ENCODE assay signal across 11 cellular contexts in genomic region chr18:36411745-36412168, GRCh38.
A peak's percentile ranks its signal among the peaks of the same experiment; 100 is the strongest.
DNase-seq lines count a peak whose midpoint lies in the region; ATAC-seq and TF ChIP-seq lines count a peak whose summit lies in the region.
"Had no signal": no experiment of that assay in that cellular context is flagged by ENCODE, and none has a peak within 500 bp of the region (broad histone marks: within the 10 kb centered on the region; RNA-seq: fewer than 3 reads in every experiment).

No MANE protein-coding gene starts in this region.

- no peak overlapping the region for H3K4me2 ChIP-seq in hepatocyte

- ATAC-seq in SK-N-SH treated with all-trans-retinoic acid at 6 μM for 48 hours, result peak; percentile 50; the same call in 2 of the 3 replicates
- no peak for ATAC-seq in T-helper 17 cell
- no peak for ATAC-seq in GM21825 (IDR thresholded peaks at IDR 0.05; ENCODE audit: unreplicated experiment)

- H3K4me1 Mint-ChIP-seq in T-helper 17 cell, result no peaks in the 10 kb centered on the region
- H3K4me1 Mint-ChIP-seq: activated naive CD4-positive, alpha-beta T cell treated with anti-CD3 and anti-CD28 coated beads, Interleukin-2, amount 10 ng/mL, durations not matched to agents 7 days and 5 days had no signal

- no peak overlapping the region for H2AFZ ChIP-seq in hepatocyte

- no peaks in the 10 kb centered on the region for H3K79me2 ChIP-seq in hepatocyte

- no peak overlapping the region for H3K4me3 Mint-ChIP-seq in T-helper 17 cell
- H3K4me3 Mint-ChIP-seq: activated naive CD4-positive, alpha-beta T cell treated with anti-CD3 and anti-CD28 coated beads, Interleukin-2, amount 10 ng/mL, durations not matched to agents 7 days and 5 days had no signal

- DNase-seq in DMS 273 treated with DMSO at 0.1 percent for 48 hours (lab: John Stamatoyannopoulos, UW) (peak; percentile 57), HT-29 (ENCODE audit: low spot score) (peak; percentile 20), iris pigment epithelial cell (ENCODE audit: low read depth) (peak; percentile 19), T-helper 17 cell (no peak), posterior vena cava (ENCODE audit: low spot score) (no peak), hepatocyte (ENCODE audit: low spot score) (no peak)
- DNase-seq: activated naive CD4-positive, alpha-beta T cell treated with anti-CD3 and anti-CD28 coated beads, Interleukin-2, amount 10 ng/mL, durations not matched to agents 7 days and 5 days; NCI-H2029 treated with DMSO at 0.1 percent for 48 hours; stomach had no signal

- no peak for TF ChIP-seq CTCF in hepatocyte (IDR thresholded peaks at IDR 0.05; ENCODE audit: poor library complexity)

- intact Hi-C loops in posterior vena cava (cut with DNase I), result no loop called here

- no peaks in the 10 kb centered on the region for H3K9me2 ChIP-seq in hepatocyte (replicated peaks; ENCODE audit: insufficient read depth)

- peaks cover 29% of the 10 kb centered on the region for H3K27me3 Mint-ChIP-seq in T-helper 17 cell

- no peaks in the 10 kb centered on the region for H3K36me3 Mint-ChIP-seq in T-helper 17 cell (ENCODE audit: low read depth)
- H3K36me3 Mint-ChIP-seq: activated naive CD4-positive, alpha-beta T cell treated with anti-CD3 and anti-CD28 coated beads, Interleukin-2, amount 10 ng/mL, durations not matched to agents 7 days and 5 days had no signal

- no peak overlapping the region for H3K27ac Mint-ChIP-seq in T-helper 17 cell
- H3K27ac Mint-ChIP-seq: activated naive CD4-positive, alpha-beta T cell treated with anti-CD3 and anti-CD28 coated beads, Interleukin-2, amount 10 ng/mL, durations not matched to agents 7 days and 5 days had no signal

- H3K9me3 ChIP-seq in T-helper 17 cell (ENCODE audit: control insufficient read depth, low read length, poor library complexity, severe bottlenecking), result no peaks in the 10 kb centered on the region
- H3K9me3 ChIP-seq in hepatocyte (ENCODE audit: low read depth), result no peaks in the 10 kb centered on the region
- H3K9me3 ChIP-seq: stomach had no signal

- no peaks in the 10 kb centered on the region for H3K27me3 ChIP-seq in hepatocyte
- H3K27me3 ChIP-seq: stomach had no signal

- no peak overlapping the region for H3K4me3 ChIP-seq in hepatocyte
- H3K4me3 ChIP-seq: stomach had no signal

- H4K20me1 ChIP-seq in hepatocyte (ENCODE audit: insufficient read depth, poor library complexity, severe bottlenecking), result no peaks in the 10 kb centered on the region

- WGBS in hepatocyte (ENCODE audit: low lambda C conversion rate, missing lambda C conversion rate), result 62% methylated on average over 3 of the region's 3 CpGs

- no peaks in the 10 kb centered on the region for H3K36me3 ChIP-seq in hepatocyte (replicated peaks; ENCODE audit: insufficient read depth, low read depth)
- H3K36me3 ChIP-seq: stomach had no signal

- H3K4me1 ChIP-seq in hepatocyte (ENCODE audit: insufficient read depth), result no peaks in the 10 kb centered on the region
- H3K4me1 ChIP-seq: stomach had no signal

- H3K27ac ChIP-seq in hepatocyte, result no peak overlapping the region
- H3K27ac ChIP-seq: stomach had no signal

TF ChIP-seq in SK-N-SH treated with all-trans-retinoic acid at 6 μM for 48 hours, 23 proteins besides CTCF, POLR2A, EP300 and RAD21:
- no peak for TF ChIP-seq TOX (CRISPR knock-in tag; IDR thresholded peaks at IDR 0.05; ENCODE audit: borderline replicate concordance)
- TF ChIP-seq ARNTL (CRISPR knock-in tag; IDR thresholded peaks at IDR 0.05; ENCODE audit: borderline replicate concordance, low read depth), result no peak
- no peak for TF ChIP-seq ZC3H10 (CRISPR knock-in tag; IDR thresholded peaks at IDR 0.05)
- TF ChIP-seq PPARA (CRISPR knock-in tag; IDR thresholded peaks at IDR 0.05; ENCODE audit: borderline replicate concordance), result no peak
- TF ChIP-seq ZNF70 (CRISPR knock-in tag; IDR thresholded peaks at IDR 0.05), result no peak
- no peak for TF ChIP-seq ISL1 (CRISPR knock-in tag; IDR thresholded peaks at IDR 0.05)
- TF ChIP-seq CSDC2 (CRISPR knock-in tag; IDR thresholded peaks at IDR 0.05), result no peak
- no peak for TF ChIP-seq RARB (CRISPR knock-in tag; IDR thresholded peaks at IDR 0.05)
- no peak for TF ChIP-seq GLIS3 (CRISPR knock-in tag; IDR thresholded peaks at IDR 0.05)

Comparison
In these comparisons a context has a peak if more than half of its experiments do, and no peak if none do; other contexts are left out.
1. DNase-seq: peak in DMS 273 treated with DMSO at 0.1 percent for 48 hours (single experiment), HT-29 (single experiment) and iris pigment epithelial cell (single experiment); none in T-helper 17 cell (0 of 3), posterior vena cava (single experiment) and hepatocyte (single experiment).